ENCODE assay signal across 8 cellular contexts in genomic region chr4:102431608-102431961, GRCh38.
DNase-seq lines count a peak whose midpoint lies in the region; ATAC-seq and TF ChIP-seq lines count a peak whose summit lies in the region.

No MANE protein-coding gene starts in this region.

- TF ChIP-seq CTCF in liver (IDR thresholded peaks at IDR 0.05; ENCODE audit: low read depth, low read length, missing input control), result no peak

- H3K4me1 Mint-ChIP-seq in activated T-cell treated with anti-CD3 and anti-CD28 coated beads, Interleukin-2, amount 50 U/mL, for 24 hours (ENCODE audit: low read depth), result peaks cover 12% of the 10 kb centered on the region
- peaks cover 16% of the 10 kb centered on the region for H3K4me1 Mint-ChIP-seq in activated naive CD8-positive, alpha-beta T cell treated with anti-CD3 and anti-CD28 coated beads, Interleukin-2, amount 10 ng/mL, durations not matched to agents 7 days and 5 days

- H3K27me3 ChIP-seq in liver (ENCODE audit: control insufficient read depth in 4 of 4, insufficient read depth in 4 of 4, low read length in 3 of 4) (no peaks in the 10 kb centered on the region), thymus (ENCODE audit: control insufficient read depth, insufficient read depth) (no peaks in the 10 kb centered on the region)

- no peak for DNase-seq in activated T-cell treated with anti-CD3 and anti-CD28 coated beads, Interleukin-2, amount 50 U/mL, for 24 hours
- DNase-seq in activated T-cell treated with anti-CD3 and anti-CD28 coated beads, Interleukin-2, amount 50 U/mL, for 48 hours, result no peak
- no peak for DNase-seq in activated naive CD8-positive, alpha-beta T cell treated with anti-CD3 and anti-CD28 coated beads, Interleukin-2, amount 10 ng/mL, durations not matched to agents 7 days and 5 days
- DNase-seq in NOMO-1 (lab: John Stamatoyannopoulos, UW; ENCODE audit: unreplicated experiment in 2 of 2) (no peak), NCI-H2029 (lab: John Stamatoyannopoulos, UW) (no peak)

- peaks cover 3% of the 10 kb centered on the region for H3K9me3 Mint-ChIP-seq in activated T-cell treated with anti-CD3 and anti-CD28 coated beads, Interleukin-2, amount 50 U/mL, for 24 hours
- H3K9me3 Mint-ChIP-seq in activated naive CD8-positive, alpha-beta T cell treated with anti-CD3 and anti-CD28 coated beads, Interleukin-2, amount 10 ng/mL, durations not matched to agents 7 days and 5 days, result peaks cover 3% of the 10 kb centered on the region

- peak overlapping the region; percentile 49 to 72 (median 61) for H3K4me3 ChIP-seq in liver (ENCODE audit: low read depth in 1 of 3, low read length in 3 of 3)
- H3K4me3 ChIP-seq in thymus (ENCODE audit: low read length), result peak overlapping the region; percentile 61

- peaks cover 4% of the 10 kb centered on the region for H3K36me3 Mint-ChIP-seq in activated T-cell treated with anti-CD3 and anti-CD28 coated beads, Interleukin-2, amount 50 U/mL, for 24 hours (ENCODE audit: low read depth)
- H3K36me3 Mint-ChIP-seq in activated naive CD8-positive, alpha-beta T cell treated with anti-CD3 and anti-CD28 coated beads, Interleukin-2, amount 10 ng/mL, durations not matched to agents 7 days and 5 days, result peaks cover 9% of the 10 kb centered on the region

- no peaks in the 10 kb centered on the region for H3K36me3 ChIP-seq in liver (ENCODE audit: control insufficient read depth in 4 of 4, insufficient read depth in 3 of 4, low read depth in 1 of 4, low read length in 3 of 4)
- no peaks in the 10 kb centered on the region for H3K36me3 ChIP-seq in thymus (ENCODE audit: control insufficient read depth, insufficient read depth)

- ATAC-seq in activated naive CD8-positive, alpha-beta T cell treated with anti-CD3 and anti-CD28 coated beads, Interleukin-2, amount 10 ng/mL, durations not matched to agents 7 days and 5 days (ENCODE audit: low read depth), result no peak
- ATAC-seq in HG02588 (IDR thresholded peaks at IDR 0.05; ENCODE audit: unreplicated experiment), result no peak

- POLR2A ChIA-PET in activated naive CD8-positive, alpha-beta T cell treated with anti-CD3 and anti-CD28 coated beads, Interleukin-2, amount 10 ng/mL, durations not matched to agents 7 days and 5 days (lab: Charles Lee), result interaction anchor here (0.7 to 2.2 kb wide), 4 partner anchors 18 to 668 kb away, joined by 3 to 31 read pairs (median 4); partner anchors contain the start of genes BDH2, CISD2 and SLC39A8

- peaks cover 4 to 28% (median 14%) of the 10 kb centered on the region in 4 donors for H3K4me1 ChIP-seq in liver (ENCODE audit: control insufficient read depth in 4 of 4, insufficient read depth in 4 of 4, low read length in 3 of 4)
- H3K4me1 ChIP-seq in thymus (ENCODE audit: control insufficient read depth, insufficient read depth, low read length), result no peaks in the 10 kb centered on the region

- H3K4me3 Mint-ChIP-seq in activated T-cell treated with anti-CD3 and anti-CD28 coated beads, Interleukin-2, amount 50 U/mL, for 24 hours, result peak overlapping the region; percentile 86
- peak overlapping the region; percentile 91 for H3K4me3 Mint-ChIP-seq in activated naive CD8-positive, alpha-beta T cell treated with anti-CD3 and anti-CD28 coated beads, Interleukin-2, amount 10 ng/mL, durations not matched to agents 7 days and 5 days

- H3K27ac ChIP-seq in liver (ENCODE audit: low read depth in 1 of 2, low read length in 2 of 2) (peak overlapping the region; percentile 69 to 87), thymus (ENCODE audit: low read depth) (no peak overlapping the region)

- H3K27me3 Mint-ChIP-seq in activated T-cell treated with anti-CD3 and anti-CD28 coated beads, Interleukin-2, amount 50 U/mL, for 24 hours, result no peaks in the 10 kb centered on the region
- no peaks in the 10 kb centered on the region for H3K27me3 Mint-ChIP-seq in activated naive CD8-positive, alpha-beta T cell treated with anti-CD3 and anti-CD28 coated beads, Interleukin-2, amount 10 ng/mL, durations not matched to agents 7 days and 5 days

- TF ChIP-seq RAD21 in liver (IDR thresholded peaks at IDR 0.05), result no peak

- peak overlapping the region in 1 of 2 donors; percentile 84 for H3K9ac ChIP-seq in liver (ENCODE audit: low read depth in 1 of 2, low read length in 2 of 2)

- H3K9me3 ChIP-seq in liver (ENCODE audit: control insufficient read depth in 4 of 4, low read length in 3 of 4), result no peaks in the 10 kb centered on the region
- H3K9me3 ChIP-seq in thymus (ENCODE audit: control insufficient read depth), result no peaks in the 10 kb centered on the region

- peak overlapping the region; percentile 91 for H3K27ac Mint-ChIP-seq in activated T-cell treated with anti-CD3 and anti-CD28 coated beads, Interleukin-2, amount 50 U/mL, for 24 hours
- H3K27ac Mint-ChIP-seq in activated naive CD8-positive, alpha-beta T cell treated with anti-CD3 and anti-CD28 coated beads, Interleukin-2, amount 10 ng/mL, durations not matched to agents 7 days and 5 days, result no peak overlapping the region

TF ChIP-seq in liver, 16 proteins besides CTCF, POLR2A, EP300 and RAD21:
- TF ChIP-seq SP1 (IDR thresholded peaks at IDR 0.05) (no peak), MAX (IDR thresholded peaks at IDR 0.05) (no peak), NR2F2 (IDR thresholded peaks at IDR 0.05) (no peak), YY1 (IDR thresholded peaks at IDR 0.05) (no peak), RXRA (IDR thresholded peaks at IDR 0.05) (no peak), JUND (IDR thresholded peaks at IDR 0.05) (no peak), HNF4A (conservative IDR thresholded peaks at IDR 0.05) (no peak), EGR1 (IDR thresholded peaks at IDR 0.05; ENCODE audit: low read depth in 2 of 2) (no peak), TAF1 (conservative IDR thresholded peaks at IDR 0.05) (no peak), FOXA1 (IDR thresholded peaks at IDR 0.05) (no peak)
